8 cellular contexts compared by ENCODE assay signal in genomic region chr16:4200000-4200780, GRCh38. TPM values are rescaled to one million over a fixed set of nuclear protein-coding genes. Genes with fewer than 3 reads are reported as not detected.
DNase-seq lines count a peak whose midpoint lies in the region; ATAC-seq, FAIRE-seq and TF ChIP-seq lines count a peak whose summit lies in the region.

No MANE protein-coding gene starts in this region.

- no peaks in the 10 kb centered on the region for H3K27me3 ChIP-seq in RWPE2 (ENCODE audit: insufficient read depth, poor library complexity, severe bottlenecking)
- H3K27me3 ChIP-seq in breast epithelium: no peaks in the 10 kb centered on the region

- H3K36me3 ChIP-seq in RWPE2 (ENCODE audit: low read depth) (no peaks in the 10 kb centered on the region), breast epithelium (no peaks in the 10 kb centered on the region)

- H3K27ac ChIP-seq in RWPE2 (ENCODE audit: poor library complexity, severe bottlenecking): no peak overlapping the region
- peak overlapping the region in 1 of 2 donors; percentile 45 for H3K27ac ChIP-seq in breast epithelium

- no peak for FAIRE-seq in HTR-8/SVneo (lab: Jason Lieb, UNC)

- ATAC-seq in RWPE2 (ENCODE audit: low read depth): peak; percentile 89
- ATAC-seq in GM18502 (IDR thresholded peaks at IDR 0.05; ENCODE audit: poor library complexity, unreplicated experiment): no peak
- no peak for ATAC-seq in GM21390 (IDR thresholded peaks at IDR 0.05; ENCODE audit: unreplicated experiment)

- intact Hi-C loops in breast epithelium (cut with DNase I; ENCODE audit: low total_unique reads): no loop called here

- TF ChIP-seq CTCF in RWPE2 (IDR thresholded peaks at IDR 0.05; ENCODE audit: poor library complexity, severe bottlenecking) (peak; percentile 83), breast epithelium (IDR thresholded peaks at IDR 0.05) (peak; percentile 24 to 74 (median 67))

- DNase-seq in DMS 273 treated with DMSO at 0.1 percent for 48 hours (lab: John Stamatoyannopoulos, UW) (peak; percentile 42), HTR-8/SVneo (ENCODE audit: insufficient read length, low spot score) (peak; percentile 75), RWPE2 (ENCODE audit: low spot score) (no peak), breast epithelium (ENCODE audit: low spot score in 2 of 2) (peak; percentile 73 to 74), kidney tubule cell (ENCODE audit: low spot score) (peak; percentile 83), superior temporal gyrus (ENCODE audit: extremely low spot score) (peak; percentile 32)

- H3K4me1 ChIP-seq in RWPE2 (ENCODE audit: insufficient read depth, poor library complexity, severe bottlenecking) (no peaks in the 10 kb centered on the region), breast epithelium (no peaks in the 10 kb centered on the region)

- TF ChIP-seq POLR2A in breast epithelium (IDR thresholded peaks at IDR 0.05): no peak

- H3K4me3 ChIP-seq in RWPE2 (ENCODE audit: severe bottlenecking): no peak overlapping the region
- H3K4me3 ChIP-seq in breast epithelium: no peak overlapping the region

- H3K9me3 ChIP-seq in RWPE2 (ENCODE audit: severe bottlenecking) (no peaks in the 10 kb centered on the region), breast epithelium (no peaks in the 10 kb centered on the region)

RNA-seq across cellular contexts. Expression of gene SRL, which starts 41.7 kb away (rescaled TPM):
- under 1 TPM; 0.32 to 0.98 (median 0.44) TPM for total RNA-seq in breast epithelium
